In the genomic region with DNA sequence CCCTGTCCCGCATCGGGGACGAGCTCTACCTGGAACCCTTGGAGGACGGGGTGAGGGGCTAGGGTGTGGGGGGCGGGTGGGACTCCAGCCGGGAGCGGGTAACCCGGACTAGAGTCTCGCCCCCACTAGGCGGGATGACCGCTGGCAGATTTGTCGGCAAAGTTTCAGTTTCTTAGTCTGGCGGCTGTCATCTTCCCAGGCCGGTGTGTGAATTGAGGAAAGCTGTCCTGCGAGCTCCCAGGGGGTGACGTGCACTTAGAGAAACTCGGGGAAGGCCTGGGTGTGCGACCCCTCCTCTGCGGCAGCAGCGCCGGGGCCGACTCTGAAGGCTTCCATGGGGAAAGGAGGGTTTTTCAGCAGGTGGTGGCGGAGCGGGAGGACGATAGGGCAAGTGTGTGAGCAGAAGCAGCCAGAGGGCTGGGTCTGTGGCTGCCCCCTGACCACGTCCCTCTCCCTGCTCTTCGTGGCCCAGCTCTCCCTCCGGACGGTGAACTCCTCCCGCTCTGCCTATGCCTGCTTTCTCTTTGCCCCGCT, we compare ENCODE assay signal across 6 cellular contexts. TPM values are rescaled to one million over a fixed set of nuclear protein-coding genes. Genes with fewer than 3 reads are reported as not detected.
A peak's percentile ranks its signal among the peaks of the same experiment; 100 is the strongest.
DNase-seq lines count a peak whose midpoint lies in the region; ATAC-seq and TF ChIP-seq lines count a peak whose summit lies in the region.

No MANE protein-coding gene starts in this region.

- peak overlapping the region; percentile 91 for H3K27ac ChIP-seq in lower lobe of right lung

- POLR2A ChIA-PET in T-cell (lab: Charles Lee): interaction anchor here in 1 of 2 donors (1.1 kb wide), 1 partner anchor 114 kb away, joined by 3 read pairs; no protein-coding TSS in a partner anchor

- H3K9me3 Mint-ChIP-seq in T-cell: no peaks in the 10 kb centered on the region

- H3K27me3 ChIP-seq in lower lobe of right lung (ENCODE audit: low read depth): no peaks in the 10 kb centered on the region

- peaks cover 8% of the 10 kb centered on the region for H3K36me3 Mint-ChIP-seq in T-cell

- ATAC-seq in GM18907 (IDR thresholded peaks at IDR 0.05; ENCODE audit: unreplicated experiment) (peak; percentile 6), T-cell (replicated peaks in 1 of 4) (no peak), lower lobe of right lung (peak; percentile 1 to 2), GM19452 (IDR thresholded peaks at IDR 0.05; ENCODE audit: unreplicated experiment) (no peak), HG02642 (IDR thresholded peaks at IDR 0.05; ENCODE audit: poor library complexity, unreplicated experiment) (no peak)

- CTCF ChIA-PET in T-cell (lab: Charles Lee): interaction anchor here (0.9 to 1.6 kb wide), 2 partner anchors 10 to 41 kb away, joined by 5 to 9 read pairs; a partner anchor contains a TSS

- peaks cover 46 to 49% (median 49%) of the 10 kb centered on the region in 3 donors for H3K4me1 Mint-ChIP-seq in T-cell

- peak overlapping the region; percentile 96 for H3K4me3 ChIP-seq in lower lobe of right lung

- peaks cover 21% of the 10 kb centered on the region for H3K36me3 ChIP-seq in lower lobe of right lung

- DNase-seq in T-cell (peak in 1 of 34 experiments; percentile 27), lower lobe of right lung (peak; percentile 51), NCI-H82 (lab: John Stamatoyannopoulos, UW) (no peak)

- intact Hi-C loops in lower lobe of right lung (cut with DNase I): no loop called here

- H3K9me3 ChIP-seq in lower lobe of right lung: no peaks in the 10 kb centered on the region

- H3K4me1 ChIP-seq in lower lobe of right lung: peaks cover 21% of the 10 kb centered on the region

- H3K27ac Mint-ChIP-seq in T-cell: peak overlapping the region; percentile 80 to 81

- peak overlapping the region; percentile 85 to 87 (median 85) for H3K4me3 Mint-ChIP-seq in T-cell

- TF ChIP-seq CTCF in lower lobe of right lung (IDR thresholded peaks at IDR 0.05): no peak

- H3K27me3 Mint-ChIP-seq in T-cell: no peaks in the 10 kb centered on the region

RNA-seq across cellular contexts. Expression of a gene that starts 0.5 kb away (rescaled TPM):
- 10 to 100 TPM; 34.9 to 63.8 (median 56.2) TPM for total RNA-seq in T-cell
- 28.9 TPM for total RNA-seq in lower lobe of right lung

RNA-seq across cellular contexts. Expression of a gene that starts 9.4 kb away (rescaled TPM):
- 100 to 1,000 TPM; 118 to 198 (median 186) TPM for total RNA-seq in T-cell
- total RNA-seq in lower lobe of right lung: 144 TPM

RNA-seq across cellular contexts. Expression of a gene that starts 11.6 kb away (rescaled TPM):
- 100 to 1,000 TPM; 288 to 449 (median 436) TPM for total RNA-seq in T-cell
- 45.3 TPM for total RNA-seq in lower lobe of right lung

RNA-seq across cellular contexts. Expression of a gene that starts 18.9 kb away (rescaled TPM):
- total RNA-seq in T-cell (1 to 10 TPM; 2.2 to 8.5 (median 4.1) TPM), lower lobe of right lung (3.7 TPM)

RNA-seq across cellular contexts. Expression of a gene that starts 23.2 kb away (rescaled TPM):
- total RNA-seq in T-cell (10 to 100 TPM in 2 of 5 donors, 1 to 10 TPM in 3; 5.5 to 19.1 (median 9.8) TPM), lower lobe of right lung (0.71 TPM)

Comparison
In these comparisons a context has a peak if more than half of its experiments do, and no peak if none do; other contexts are left out.
1. ATAC-seq: peak in GM18907 (single experiment) and lower lobe of right lung (2 of 2); none in T-cell (0 of 4), GM19452 (single experiment) and HG02642 (single experiment).